33 cellular contexts compared by ENCODE assay signal in genomic region chr2:58965602-58966001, GRCh38.
"Had no signal": no experiment of that assay in that cellular context is flagged by ENCODE, and none has a peak within 500 bp of the region (broad histone marks: within the 10 kb centered on the region; RNA-seq: fewer than 3 reads in every experiment).

No MANE protein-coding gene starts in this region.

- FAIRE-seq: colon had no signal

- H3K4me1 Mint-ChIP-seq: activated B cell treated with CpG ODN at 0.5 μM for 24 hours; activated T-helper 17 cell treated with anti-CD3 and anti-CD28 coated beads, Interleukin-2, amount 50 U/mL, for 72 hours; T-helper 17 cell had no signal

- H3K36me3 ChIP-seq: esophagus muscularis mucosa, gastrocnemius medialis, heart left ventricle, WERI-Rb-1 had no signal

- H3K27me3 ChIP-seq: body of pancreas, esophagus muscularis mucosa, foreskin keratinocyte, gastrocnemius medialis, heart left ventricle had no signal

- ATAC-seq: activated CD4-positive, CD25-positive, alpha-beta regulatory T cell treated with anti-CD3 and anti-CD28 coated beads, Interleukin-2, amount 50 U/mL, for 24 hours; activated CD8-positive, alpha-beta T cell treated with anti-CD3 and anti-CD28 coated beads for 36 hours; activated T-cell treated with anti-CD3 and anti-CD28 coated beads, Interleukin-2, amount 50 U/mL, for 4 hours; activated T-helper 17 cell treated with anti-CD3 and anti-CD28 coated beads, Interleukin-2, amount 50 U/mL, for 72 hours; body of pancreas; effector memory CD8-positive, alpha-beta T cell; foreskin keratinocyte; gastrocnemius medialis; heart left ventricle; T-helper 17 cell had no signal

- H3K27me3 Mint-ChIP-seq: activated B cell treated with CpG ODN at 0.5 μM for 24 hours; activated CD8-positive, alpha-beta T cell treated with anti-CD3 and anti-CD28 coated beads for 36 hours; activated naive CD8-positive, alpha-beta T cell; activated T-helper 17 cell treated with anti-CD3 and anti-CD28 coated beads, Interleukin-2, amount 50 U/mL, for 72 hours; effector memory CD8-positive, alpha-beta T cell; T-helper 17 cell had no signal

- H3K4me1 ChIP-seq: body of pancreas, esophagus muscularis mucosa, foreskin keratinocyte, gastrocnemius medialis had no signal

- H3K9me3 ChIP-seq: body of pancreas, esophagus muscularis mucosa, gastrocnemius medialis, heart left ventricle had no signal

- H3K4me3 Mint-ChIP-seq: activated B cell treated with CpG ODN at 0.5 μM for 24 hours; activated CD8-positive, alpha-beta T cell treated with anti-CD3 and anti-CD28 coated beads for 36 hours; activated naive CD8-positive, alpha-beta T cell; activated T-cell treated with anti-CD3 and anti-CD28 coated beads, Interleukin-2, amount 50 U/mL, for 4 hours; activated T-helper 17 cell treated with anti-CD3 and anti-CD28 coated beads, Interleukin-2, amount 50 U/mL, for 72 hours; effector memory CD8-positive, alpha-beta T cell; T-helper 17 cell; T-helper 2 cell treated with Interferon-gamma antibody and Interleukin-4, amounts not matched to agents 5 μg/mL and 100 μg/mL, for 36 hours had no signal

- H3K27ac ChIP-seq: body of pancreas, esophagus muscularis mucosa, foreskin keratinocyte, gastrocnemius medialis, heart left ventricle, WERI-Rb-1 had no signal

- H3K36me3 Mint-ChIP-seq: activated naive CD8-positive, alpha-beta T cell had no signal

- DNase-seq: activated B cell treated with CpG ODN at 0.5 μM for 24 hours; activated CD4-positive, alpha-beta T cell treated with anti-CD3 and anti-CD28 coated beads for 48 hours; activated CD4-positive, alpha-beta T cell treated with anti-CD3 and anti-CD28 coated beads, Interleukin-2, amount 50 U/mL, for 1 hour; activated CD4-positive, alpha-beta T cell treated with anti-CD3 and anti-CD28 coated beads, Interleukin-2, amount 50 U/mL, for 48 hours; activated CD8-positive, alpha-beta memory T cell treated with anti-CD3 and anti-CD28 coated beads for 24 hours; activated CD8-positive, alpha-beta T cell treated with anti-CD3 and anti-CD28 coated beads for 36 hours; activated effector memory CD4-positive, alpha-beta T cell treated with Interleukin-2 at 50 U/mL for 16 hours; activated gamma-delta T cell treated with Interleukin-2 at 50 U/mL for 16 hours; activated naive CD4-positive, alpha-beta T cell treated with anti-CD3 and anti-CD28 coated beads, Interleukin-2, amount 50 U/mL, for 16 hours; activated naive CD4-positive, alpha-beta T cell treated with Interleukin-2 at 50 U/mL for 16 hours; activated T-cell treated with anti-CD3 and anti-CD28 coated beads, Interleukin-2, amount 50 U/mL, for 4 hours; amniotic stem cell; anterior cingulate cortex; body of pancreas; caudate nucleus; cortex of kidney; dermis blood vessel endothelial cell; effector CD4-positive, alpha-beta T cell; effector memory CD8-positive, alpha-beta T cell; erythroblast; foreskin keratinocyte; gastrocnemius medialis; glutamatergic neuron; heart left ventricle; T-helper 17 cell; T1000; WERI-Rb-1 had no signal

- H3K27ac Mint-ChIP-seq: activated B cell treated with CpG ODN at 0.5 μM for 24 hours; activated CD8-positive, alpha-beta T cell treated with anti-CD3 and anti-CD28 coated beads for 36 hours; activated naive CD8-positive, alpha-beta T cell; activated T-helper 17 cell treated with anti-CD3 and anti-CD28 coated beads, Interleukin-2, amount 50 U/mL, for 72 hours; effector memory CD8-positive, alpha-beta T cell; T-helper 17 cell; T-helper 2 cell treated with Interferon-gamma antibody and Interleukin-4, amounts not matched to agents 5 μg/mL and 100 μg/mL, for 36 hours had no signal

- H3K4me3 ChIP-seq: body of pancreas, esophagus muscularis mucosa, gastrocnemius medialis, heart left ventricle had no signal

- H3K9me3 Mint-ChIP-seq: activated B cell treated with CpG ODN at 0.5 μM for 24 hours; activated CD8-positive, alpha-beta T cell treated with anti-CD3 and anti-CD28 coated beads for 36 hours; activated T-cell treated with anti-CD3 and anti-CD28 coated beads, Interleukin-2, amount 50 U/mL, for 4 hours; activated T-helper 17 cell treated with anti-CD3 and anti-CD28 coated beads, Interleukin-2, amount 50 U/mL, for 72 hours; T-helper 2 cell treated with Interferon-gamma antibody and Interleukin-4, amounts not matched to agents 5 μg/mL and 100 μg/mL, for 36 hours had no signal
